Comparison of ENCODE assay signal across 8 cellular contexts in the genomic region with DNA sequence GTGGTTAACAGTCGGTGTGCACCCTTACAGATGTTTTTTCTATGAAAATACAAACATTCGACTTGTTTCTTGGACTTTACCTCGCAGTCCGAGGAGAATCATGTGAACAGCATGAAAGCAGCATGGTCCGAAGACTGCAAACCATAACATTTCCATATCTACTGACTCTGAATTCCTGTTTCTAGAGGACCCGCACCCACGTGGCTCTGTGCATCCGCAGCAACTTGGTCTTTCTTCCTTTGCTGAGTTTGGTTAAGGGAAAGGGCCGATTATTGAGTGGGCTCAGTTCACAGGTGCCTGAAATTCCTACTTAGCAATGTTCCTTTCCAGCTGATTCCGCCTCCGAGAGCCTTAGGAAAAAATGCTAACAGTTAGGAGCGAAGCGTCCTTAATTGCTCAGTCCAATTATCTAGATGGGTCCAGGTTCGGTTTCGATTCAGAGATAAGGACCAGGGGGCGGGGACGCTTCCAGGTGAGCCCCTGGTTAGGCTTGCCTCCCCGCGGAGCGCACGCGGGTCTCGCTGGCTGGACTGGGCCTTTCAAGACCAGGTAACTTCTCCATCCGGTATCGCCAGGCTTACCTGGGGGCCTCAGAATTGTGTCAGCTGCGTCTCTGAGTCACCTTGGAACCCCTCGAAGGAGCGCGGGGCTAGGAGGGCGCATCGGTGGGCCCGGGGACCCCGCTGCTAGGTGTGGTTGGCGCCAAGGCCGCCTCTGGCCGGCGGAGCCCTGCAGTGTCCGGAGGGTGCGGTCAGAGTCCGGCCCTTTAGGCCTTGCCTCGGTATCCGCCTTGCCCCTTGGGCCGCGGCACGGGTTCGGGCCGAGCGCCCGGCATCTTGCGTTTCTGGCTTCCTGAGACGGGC. TPM values are rescaled to one million over a fixed set of nuclear protein-coding genes. Genes with fewer than 3 reads are reported as not detected.
DNase-seq lines count a peak whose midpoint lies in the region; ATAC-seq and TF ChIP-seq lines count a peak whose summit lies in the region.

No MANE protein-coding gene starts in this region.

- no peak for TF ChIP-seq CTCF in GM12875 (IDR thresholded peaks at IDR 0.05; ENCODE audit: borderline replicate concordance, insufficient read depth, low read depth, low read length)

- peak; percentile 20 to 51 for ATAC-seq in right cardiac atrium
- ATAC-seq in GM18858 (IDR thresholded peaks at IDR 0.05; ENCODE audit: unreplicated experiment), result no peak

- H3K36me3 ChIP-seq in skeletal muscle tissue (ENCODE audit: control insufficient read depth in 3 of 3, insufficient read depth in 3 of 3, low read length in 3 of 3), result no peaks in the 10 kb centered on the region

- H3K4me3 Mint-ChIP-seq in activated T-helper 1 cell treated with anti-CD3 and anti-CD28 coated beads, Interleukin-12 subunit alpha, Interleukin-12 subunit beta, Interleukin-2, Interleukin-4 antibody, amounts not matched to agents 30 ng/mL and 10 ng/mL and 1 ng/mL, durations not matched to agents 14 hours and 24 hours and 36 hours, result peak overlapping the region; percentile 74

- H3K36me3 Mint-ChIP-seq in activated T-helper 1 cell treated with anti-CD3 and anti-CD28 coated beads, Interleukin-12 subunit alpha, Interleukin-12 subunit beta, Interleukin-2, Interleukin-4 antibody, amounts not matched to agents 30 ng/mL and 10 ng/mL and 1 ng/mL, durations not matched to agents 14 hours and 24 hours and 36 hours (ENCODE audit: low read depth), result peaks cover 7% of the 10 kb centered on the region

- H3K4me1 ChIP-seq in right cardiac atrium (ENCODE audit: control insufficient read depth, insufficient read depth, low read length) (peaks cover 4% of the 10 kb centered on the region), skeletal muscle tissue (ENCODE audit: control insufficient read depth in 3 of 3, insufficient read depth in 3 of 3, low read length in 3 of 3) (peaks cover 3 to 21% (median 12%) of the 10 kb centered on the region in 3 donors)

- no peaks in the 10 kb centered on the region for H3K9me3 Mint-ChIP-seq in activated T-helper 1 cell treated with anti-CD3 and anti-CD28 coated beads, Interleukin-12 subunit alpha, Interleukin-12 subunit beta, Interleukin-2, Interleukin-4 antibody, amounts not matched to agents 30 ng/mL and 10 ng/mL and 1 ng/mL, durations not matched to agents 14 hours and 24 hours and 36 hours

- no peak for DNase-seq in activated T-helper 1 cell treated with anti-CD3 and anti-CD28 coated beads, Interleukin-12 subunit alpha, Interleukin-12 subunit beta, Interleukin-2, Interleukin-4 antibody, amounts not matched to agents 30 ng/mL and 10 ng/mL and 1 ng/mL, durations not matched to agents 14 hours and 24 hours and 36 hours (ENCODE audit: low spot score)
- DNase-seq in right cardiac atrium (peak; percentile 41 to 73 (median 69)), AG08396 (ENCODE audit: low spot score) (no peak), NCI-H187 (lab: John Stamatoyannopoulos, UW) (no peak)
- no peak for DNase-seq in stimulated activated CD4-positive, alpha-beta T cell treated with anti-CD3 and anti-CD28 coated beads, Interleukin-12 subunit alpha, Interleukin-12 subunit beta, amount 100 ng/mL, for 4 hours

- H3K4me3 ChIP-seq in GM12875 (ENCODE audit: low read depth, low read length) (peak overlapping the region; percentile 91), right cardiac atrium (ENCODE audit: low read length) (peak overlapping the region; percentile 95), skeletal muscle tissue (ENCODE audit: low read length in 3 of 3) (peak overlapping the region; percentile 82 to 84 (median 82))

- H3K27ac Mint-ChIP-seq in activated T-helper 1 cell treated with anti-CD3 and anti-CD28 coated beads, Interleukin-12 subunit alpha, Interleukin-12 subunit beta, Interleukin-2, Interleukin-4 antibody, amounts not matched to agents 30 ng/mL and 10 ng/mL and 1 ng/mL, durations not matched to agents 14 hours and 24 hours and 36 hours, result no peak overlapping the region

- no peaks in the 10 kb centered on the region for H3K27me3 ChIP-seq in right cardiac atrium (ENCODE audit: control insufficient read depth, insufficient read depth)
- H3K27me3 ChIP-seq in skeletal muscle tissue (ENCODE audit: control insufficient read depth in 3 of 3, insufficient read depth in 3 of 3, low read length in 3 of 3), result no peaks in the 10 kb centered on the region

- H3K9me3 ChIP-seq in right cardiac atrium (ENCODE audit: control insufficient read depth, low read length) (no peaks in the 10 kb centered on the region), skeletal muscle tissue (ENCODE audit: control insufficient read depth in 3 of 3, low read length in 3 of 3) (no peaks in the 10 kb centered on the region)

- peak overlapping the region; percentile 75 to 87 (median 81) for H3K9ac ChIP-seq in skeletal muscle tissue (ENCODE audit: low read depth in 1 of 3, low read length in 3 of 3)

- intact Hi-C loops in activated T-helper 1 cell treated with anti-CD3 and anti-CD28 coated beads, Interleukin-12 subunit alpha, Interleukin-12 subunit beta, Interleukin-2, Interleukin-4 antibody, amounts not matched to agents 30 ng/mL and 10 ng/mL and 1 ng/mL, durations not matched to agents 14 hours and 24 hours and 36 hours (cut with micrococcal nuclease), result loop anchor here (1.0 to 5.0 kb wide), 6 partner anchors 287 to 1437 kb away; a partner anchor contains a TSS
- intact Hi-C loops in right cardiac atrium (cut with DNase I), result loop anchor here in 3 of 4 donors (5.0 to 10.0 kb wide), 6 partner anchors 98 to 280 kb away; no protein-coding TSS in a partner anchor

- no peaks in the 10 kb centered on the region for H3K27me3 Mint-ChIP-seq in activated T-helper 1 cell treated with anti-CD3 and anti-CD28 coated beads, Interleukin-12 subunit alpha, Interleukin-12 subunit beta, Interleukin-2, Interleukin-4 antibody, amounts not matched to agents 30 ng/mL and 10 ng/mL and 1 ng/mL, durations not matched to agents 14 hours and 24 hours and 36 hours (ENCODE audit: insufficient read depth)

- H3K27ac ChIP-seq in right cardiac atrium (ENCODE audit: low read length), result peak overlapping the region; percentile 93
- H3K27ac ChIP-seq in skeletal muscle tissue (ENCODE audit: low read depth, low read length), result peak overlapping the region; percentile 71

- H3K4me1 Mint-ChIP-seq in activated T-helper 1 cell treated with anti-CD3 and anti-CD28 coated beads, Interleukin-12 subunit alpha, Interleukin-12 subunit beta, Interleukin-2, Interleukin-4 antibody, amounts not matched to agents 30 ng/mL and 10 ng/mL and 1 ng/mL, durations not matched to agents 14 hours and 24 hours and 36 hours (ENCODE audit: low read depth), result peaks cover 27% of the 10 kb centered on the region

- WGBS in right cardiac atrium, result 53% methylated on average over 51 of the region's 51 CpGs

RNA-seq across cellular contexts. Expression of a gene that starts 1.1 kb away (rescaled TPM):
- 32.8 and 37.3 TPM in 2 replicates for total RNA-seq in activated T-helper 1 cell treated with anti-CD3 and anti-CD28 coated beads, Interleukin-12 subunit alpha, Interleukin-12 subunit beta, Interleukin-2, Interleukin-4 antibody, amounts not matched to agents 30 ng/mL and 10 ng/mL and 1 ng/mL, durations not matched to agents 14 hours and 24 hours and 36 hours
- total RNA-seq in right cardiac atrium, result 10 to 100 TPM; 14.5 to 17.4 (median 17.0) TPM
- 14.1 TPM for polyA plus RNA-seq in right cardiac atrium
- total RNA-seq in skeletal muscle tissue, result 11.0 TPM

Comparison
In these comparisons a context has a peak if more than half of its experiments do, and no peak if none do; other contexts are left out.
1. DNase-seq: peak in right cardiac atrium (3 of 3); none in activated T-helper 1 cell treated with anti-CD3 and anti-CD28 coated beads, Interleukin-12 subunit alpha, Interleukin-12 subunit beta, Interleukin-2, Interleukin-4 antibody, amounts not matched to agents 30 ng/mL and 10 ng/mL and 1 ng/mL, durations not matched to agents 14 hours and 24 hours and 36 hours (single experiment), AG08396 (single experiment), NCI-H187 (0 of 2) and stimulated activated CD4-positive, alpha-beta T cell treated with anti-CD3 and anti-CD28 coated beads, Interleukin-12 subunit alpha, Interleukin-12 subunit beta, amount 100 ng/mL, for 4 hours (single experiment).
2. Peak in every context shown above with its lines, with median percentiles within 50 percentile points of each other: H3K4me3 ChIP-seq.